In the genomic region with DNA sequence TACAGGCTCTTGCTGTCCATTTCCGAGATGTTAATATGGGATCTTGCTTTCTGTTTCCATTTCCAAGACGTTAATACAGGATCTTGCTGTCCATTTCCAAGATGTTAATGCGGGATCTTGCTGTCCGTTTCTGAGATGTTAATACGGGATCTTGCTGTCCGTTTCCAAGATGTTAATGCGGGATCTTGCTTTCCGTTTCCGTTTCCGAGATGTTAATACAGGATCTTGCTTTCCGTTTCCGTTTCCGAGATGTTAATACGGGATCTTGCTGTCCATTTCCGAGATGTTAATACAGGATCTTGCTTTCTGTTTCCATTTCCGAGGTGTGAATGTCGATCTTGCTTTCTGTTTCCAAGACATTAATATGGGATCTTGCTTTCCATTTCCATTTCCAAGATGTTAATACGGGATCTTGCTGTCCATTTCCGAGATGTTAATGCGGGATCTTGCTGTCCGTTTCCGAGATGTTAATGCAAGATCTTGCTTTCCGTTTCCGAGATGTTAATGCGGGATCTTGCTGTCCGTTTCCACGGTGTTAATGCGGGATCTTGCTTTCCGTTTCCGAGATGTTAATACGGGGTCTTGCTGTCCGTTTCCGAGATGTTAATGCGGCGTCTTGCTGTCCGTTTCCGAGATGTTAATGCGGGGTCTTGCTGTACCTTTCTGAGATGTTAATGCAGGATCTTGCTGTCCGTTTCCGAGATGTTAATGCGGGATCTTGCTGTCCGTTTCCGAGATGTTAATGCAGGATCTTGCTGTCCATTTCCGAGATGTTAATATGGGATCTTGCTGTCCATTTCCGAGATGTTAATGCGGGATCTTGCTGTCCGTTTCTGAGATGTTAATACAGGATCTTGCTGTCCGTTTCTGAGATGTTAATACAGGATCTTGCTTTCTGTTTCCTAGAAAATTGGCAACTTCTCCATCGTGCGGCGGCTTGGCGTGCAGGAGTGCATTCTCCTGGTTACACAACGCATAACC, we compare ENCODE assay signal across 11 cellular contexts. TPM values are rescaled to one million over a fixed set of nuclear protein-coding genes. Genes with fewer than 3 reads are reported as not detected.
DNase-seq lines count a peak whose midpoint lies in the region; ATAC-seq and TF ChIP-seq lines count a peak whose summit lies in the region.
"Had no signal": no experiment of that assay in that cellular context is flagged by ENCODE, and none has a peak within 500 bp of the region (broad histone marks: within the 10 kb centered on the region; RNA-seq: fewer than 3 reads in every experiment).

No MANE protein-coding gene starts in this region.

- H3K27ac ChIP-seq in transverse colon, result no peak overlapping the region

- no peak overlapping the region for H3K4me3 ChIP-seq in transverse colon

- H3K9me3 ChIP-seq in transverse colon, result no peaks in the 10 kb centered on the region

- in situ Hi-C loops in transverse colon (cut with MboI; ENCODE audit: low pct_ligation_motif_present in 1 of 4, low pct_unique_long_range_greater_than_20kb in 1 of 4, low sequenced_read_pairs in 3 of 4), result no loop called here

- H3K27me3 ChIP-seq in transverse colon, result no peaks in the 10 kb centered on the region

- H3K4me1 ChIP-seq in transverse colon, result no peaks in the 10 kb centered on the region

- peaks cover 0 to 81% (median 36%) of the 10 kb centered on the region in 4 donors for H3K36me3 ChIP-seq in transverse colon

- TF ChIP-seq EP300 in transverse colon (IDR thresholded peaks at IDR 0.05; ENCODE audit: low read depth), result no peak

- DNase-seq in H4 (ENCODE audit: low spot score) (peak; percentile 72), amniotic epithelial cell (ENCODE audit: low read depth) (peak; percentile 32), fibroblast of the conjunctiva (ENCODE audit: low read depth) (peak; percentile 10), pulmonary artery endothelial cell (ENCODE audit: low read depth, low spot score) (peak; percentile 36), cerebellar nuclear complex (lab: John Stamatoyannopoulos, UW) (no peak), transverse colon (no peak), hypothalamus (lab: John Stamatoyannopoulos, UW) (no peak)
- DNase-seq: activated CD4-positive, CD25-positive, alpha-beta regulatory T cell treated with anti-CD3 and anti-CD28 coated beads, Interleukin-2, amount 50 U/mL, for 72 hours; activated naive CD4-positive, alpha-beta T cell treated with anti-CD3 and anti-CD28 coated beads, Interleukin-2, amount 50 U/mL, for 16 hours; NCI-H187 treated with DMSO at 0.1 percent for 48 hours had no signal

- ATAC-seq in GM18868 (IDR thresholded peaks at IDR 0.05; ENCODE audit: unreplicated experiment), result no peak

- no peak for TF ChIP-seq POLR2A in transverse colon (IDR thresholded peaks at IDR 0.05)

- 76 to 79% methylated on average over 47 to 53 of the region's 53 CpGs for WGBS in transverse colon (ENCODE audit: low coverage in 1 of 2), 2 donors

- TF ChIP-seq CTCF in transverse colon (IDR thresholded peaks at IDR 0.05), result no peak

- intact Hi-C loops in transverse colon (cut with DNase I; ENCODE audit: low total_unique reads), result no loop called here

RNA-seq across cellular contexts. Expression of a gene that starts 38.3 kb away (rescaled TPM):
- 0.31 TPM in 1 of 2 replicates, not detected in the other for total RNA-seq in H4 (2014; rRNA removed; shearing (Covaris generic))
- 0.46 and 1.9 TPM in 2 replicates for total RNA-seq in pulmonary artery endothelial cell
- total RNA-seq in transverse colon, result 10 to 100 TPM in 1 of 4 donors, 1 to 10 TPM in 3; 2.2 to 14.5 (median 8.9) TPM

Comparison
In these comparisons a context has a peak if more than half of its experiments do, and no peak if none do; other contexts are left out.
1. DNase-seq: peak in H4 (single experiment), amniotic epithelial cell (single experiment), fibroblast of the conjunctiva (single experiment) and pulmonary artery endothelial cell (single experiment); none in cerebellar nuclear complex (0 of 2), transverse colon (single experiment) and hypothalamus (0 of 51).